ENCODE assay signal across 5 cellular contexts in genomic region chr11:37171451-37171850, GRCh38.
"Had no signal": no experiment of that assay in that cellular context is flagged by ENCODE, and none has a peak within 500 bp of the region (broad histone marks: within the 10 kb centered on the region; RNA-seq: fewer than 3 reads in every experiment).

No MANE protein-coding gene starts in this region.

- DNase-seq: GM23248, GOT3, H7, HFFc6, IMR-90 had no signal

- H3K4me3 Mint-ChIP-seq: HFFc6 had no signal

- H3K27ac Mint-ChIP-seq: HFFc6 had no signal
